ENCODE assay signal across 21 cellular contexts in the genomic region with DNA sequence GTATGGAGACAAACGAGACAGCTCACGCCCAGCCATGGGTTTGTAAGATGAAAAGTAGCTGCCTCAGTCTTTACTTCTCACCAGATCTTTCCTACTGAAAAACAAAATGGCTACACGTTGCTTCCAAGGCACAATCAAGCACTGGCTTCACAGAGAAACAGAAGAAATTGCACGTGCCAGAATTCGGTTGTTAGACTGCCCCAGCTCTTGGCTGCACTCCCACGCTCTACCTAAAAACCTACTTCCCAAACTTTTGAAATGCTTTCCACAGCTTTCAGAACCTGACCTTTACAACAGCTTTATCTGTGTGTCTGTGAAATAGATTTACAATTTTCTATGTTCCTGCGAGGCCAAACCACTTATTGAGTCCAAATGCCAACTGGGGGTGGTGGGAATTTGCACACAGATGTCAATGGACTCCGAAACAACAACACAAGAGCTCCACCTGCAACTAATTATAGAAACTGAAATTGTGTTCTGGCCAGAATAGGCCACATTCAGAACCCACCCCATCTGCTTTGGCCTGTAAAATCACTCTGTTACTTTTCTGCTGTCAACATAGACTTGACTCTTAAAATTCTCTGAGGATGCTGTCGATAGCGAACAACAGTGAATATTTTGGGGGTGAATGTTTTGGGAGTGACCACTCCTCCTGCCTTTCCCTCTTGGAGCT. TPM values are rescaled to one million over a fixed set of nuclear protein-coding genes. Genes with fewer than 3 reads are reported as not detected.
"Had no signal": no experiment of that assay in that cellular context is flagged by ENCODE, and none has a peak within 500 bp of the region (broad histone marks: within the 10 kb centered on the region; RNA-seq: fewer than 3 reads in every experiment).

No MANE protein-coding gene starts in this region.

- H3K9me3 Mint-ChIP-seq: activated CD4-positive, alpha-beta memory T cell treated with anti-CD3 and anti-CD28 coated beads, Interleukin-2, amount 10 ng/mL, durations not matched to agents 7 days and 5 days; activated naive CD8-positive, alpha-beta T cell treated with anti-CD3 and anti-CD28 coated beads, Interleukin-2, amount 10 ng/mL, durations not matched to agents 7 days and 5 days; dendritic cell treated with granulocyte-macrophage colony-stimulating factor and Interleukin-4, amounts not matched to agents 40 ng/mL and 50 ng/mL, for 4 days; natural killer cell treated with Interleukin-12 subunit alpha and Interleukin-12 subunit beta and Interleukin-15 and Interleukin-18, amount 100 ng/mL, for 72 hours; stimulated activated memory B cell treated with anti-CD40 and anti-IgM and Interleukin-4, amounts not matched to agents 10 μg/mL and 1 μg/mL and 100 μg/mL, for 72 hours had no signal

- ATAC-seq: activated CD8-positive, alpha-beta memory T cell treated with anti-CD3 and anti-CD28 coated beads, Interleukin-2, amount 10 ng/mL, durations not matched to agents 7 days and 5 days; esophagus mucosa; natural killer cell treated with Interleukin-12 subunit alpha and Interleukin-12 subunit beta and Interleukin-15 and Interleukin-18, amount 100 ng/mL, for 72 hours; stimulated activated memory B cell treated with anti-CD40 and anti-IgM and Interleukin-4, amounts not matched to agents 10 μg/mL and 1 μg/mL and 100 μg/mL, for 72 hours had no signal

- H3K27ac Mint-ChIP-seq: activated CD4-positive, alpha-beta memory T cell treated with anti-CD3 and anti-CD28 coated beads, Interleukin-2, amount 10 ng/mL, durations not matched to agents 7 days and 5 days; activated CD8-positive, alpha-beta memory T cell treated with anti-CD3 and anti-CD28 coated beads, Interleukin-2, amount 10 ng/mL, durations not matched to agents 7 days and 5 days; activated naive CD8-positive, alpha-beta T cell treated with anti-CD3 and anti-CD28 coated beads, Interleukin-2, amount 10 ng/mL, durations not matched to agents 7 days and 5 days; dendritic cell treated with granulocyte-macrophage colony-stimulating factor and Interleukin-4, amounts not matched to agents 40 ng/mL and 50 ng/mL, for 4 days; natural killer cell treated with Interleukin-12 subunit alpha and Interleukin-12 subunit beta and Interleukin-15 and Interleukin-18, amount 100 ng/mL, for 72 hours; stimulated activated memory B cell treated with anti-CD40 and anti-IgM and Interleukin-4, amounts not matched to agents 10 μg/mL and 1 μg/mL and 100 μg/mL, for 72 hours had no signal

- H3K4me1 Mint-ChIP-seq: activated CD4-positive, alpha-beta memory T cell treated with anti-CD3 and anti-CD28 coated beads, Interleukin-2, amount 10 ng/mL, durations not matched to agents 7 days and 5 days; activated CD8-positive, alpha-beta memory T cell treated with anti-CD3 and anti-CD28 coated beads, Interleukin-2, amount 10 ng/mL, durations not matched to agents 7 days and 5 days; activated naive CD8-positive, alpha-beta T cell treated with anti-CD3 and anti-CD28 coated beads, Interleukin-2, amount 10 ng/mL, durations not matched to agents 7 days and 5 days; stimulated activated memory B cell treated with anti-CD40 and anti-IgM and Interleukin-4, amounts not matched to agents 10 μg/mL and 1 μg/mL and 100 μg/mL, for 72 hours had no signal

- H3K27me3 Mint-ChIP-seq: dendritic cell treated with granulocyte-macrophage colony-stimulating factor and Interleukin-4, amounts not matched to agents 40 ng/mL and 50 ng/mL, for 4 days had no signal

- H3K4me1 ChIP-seq: breast epithelium, sigmoid colon, upper lobe of left lung had no signal

- DNase-seq: activated CD4-positive, alpha-beta memory T cell treated with anti-CD3 and anti-CD28 coated beads, Interleukin-2, amount 10 ng/mL, durations not matched to agents 7 days and 5 days; activated CD4-positive, alpha-beta T cell treated with anti-CD3 and anti-CD28 coated beads for 48 hours; activated CD4-positive, CD25-positive, alpha-beta regulatory T cell; activated CD8-positive, alpha-beta memory T cell treated with anti-CD3 and anti-CD28 coated beads, Interleukin-2, amount 10 ng/mL, durations not matched to agents 7 days and 5 days; activated naive CD4-positive, alpha-beta T cell; activated naive CD8-positive, alpha-beta T cell treated with anti-CD3 and anti-CD28 coated beads, Interleukin-2, amount 10 ng/mL, durations not matched to agents 7 days and 5 days; aorta; effector CD8-positive, alpha-beta T cell; hippocampal formation; islet precursor cell; sigmoid colon; stimulated activated CD4-positive, alpha-beta T cell treated with anti-CD3 and anti-CD28 coated beads, Interleukin-4, amount 100 ng/mL, for 24 hours; T-helper 9 cell; upper lobe of left lung had no signal

- H3K27ac ChIP-seq: breast epithelium, sigmoid colon, thoracic aorta, upper lobe of left lung had no signal

- H3K36me3 Mint-ChIP-seq: activated CD8-positive, alpha-beta memory T cell treated with anti-CD3 and anti-CD28 coated beads, Interleukin-2, amount 10 ng/mL, durations not matched to agents 7 days and 5 days; activated naive CD8-positive, alpha-beta T cell treated with anti-CD3 and anti-CD28 coated beads, Interleukin-2, amount 10 ng/mL, durations not matched to agents 7 days and 5 days; natural killer cell treated with Interleukin-12 subunit alpha and Interleukin-12 subunit beta and Interleukin-15 and Interleukin-18, amount 100 ng/mL, for 72 hours; stimulated activated memory B cell treated with anti-CD40 and anti-IgM and Interleukin-4, amounts not matched to agents 10 μg/mL and 1 μg/mL and 100 μg/mL, for 72 hours had no signal

- H3K4me3 Mint-ChIP-seq: activated CD4-positive, alpha-beta memory T cell treated with anti-CD3 and anti-CD28 coated beads, Interleukin-2, amount 10 ng/mL, durations not matched to agents 7 days and 5 days; activated CD8-positive, alpha-beta memory T cell treated with anti-CD3 and anti-CD28 coated beads, Interleukin-2, amount 10 ng/mL, durations not matched to agents 7 days and 5 days; activated naive CD8-positive, alpha-beta T cell treated with anti-CD3 and anti-CD28 coated beads, Interleukin-2, amount 10 ng/mL, durations not matched to agents 7 days and 5 days; dendritic cell treated with granulocyte-macrophage colony-stimulating factor and Interleukin-4, amounts not matched to agents 40 ng/mL and 50 ng/mL, for 4 days; natural killer cell treated with Interleukin-12 subunit alpha and Interleukin-12 subunit beta and Interleukin-15 and Interleukin-18, amount 100 ng/mL, for 72 hours; stimulated activated memory B cell treated with anti-CD40 and anti-IgM and Interleukin-4, amounts not matched to agents 10 μg/mL and 1 μg/mL and 100 μg/mL, for 72 hours had no signal

- H3K36me3 ChIP-seq: breast epithelium, sigmoid colon, thoracic aorta, upper lobe of left lung had no signal

- H3K4me3 ChIP-seq: breast epithelium, lung, sigmoid colon, thoracic aorta, upper lobe of left lung had no signal

- H3K9me3 ChIP-seq: breast epithelium, sigmoid colon, thoracic aorta, upper lobe of left lung had no signal

- H3K27me3 ChIP-seq: breast epithelium, sigmoid colon, upper lobe of left lung had no signal

RNA-seq across cellular contexts. Expression of gene ERC2, which starts 44.6 kb away (rescaled TPM):
- total RNA-seq: activated CD4-positive, alpha-beta memory T cell treated with anti-CD3 and anti-CD28 coated beads, Interleukin-2, amount 10 ng/mL, durations not matched to agents 7 days and 5 days; activated CD8-positive, alpha-beta memory T cell treated with anti-CD3 and anti-CD28 coated beads, Interleukin-2, amount 10 ng/mL, durations not matched to agents 7 days and 5 days; activated naive CD8-positive, alpha-beta T cell treated with anti-CD3 and anti-CD28 coated beads, Interleukin-2, amount 10 ng/mL, durations not matched to agents 7 days and 5 days had no signal
- polyA plus RNA-seq: aorta had no signal
